Comparison of ENCODE assay signal across 22 cellular contexts in the genomic region with DNA sequence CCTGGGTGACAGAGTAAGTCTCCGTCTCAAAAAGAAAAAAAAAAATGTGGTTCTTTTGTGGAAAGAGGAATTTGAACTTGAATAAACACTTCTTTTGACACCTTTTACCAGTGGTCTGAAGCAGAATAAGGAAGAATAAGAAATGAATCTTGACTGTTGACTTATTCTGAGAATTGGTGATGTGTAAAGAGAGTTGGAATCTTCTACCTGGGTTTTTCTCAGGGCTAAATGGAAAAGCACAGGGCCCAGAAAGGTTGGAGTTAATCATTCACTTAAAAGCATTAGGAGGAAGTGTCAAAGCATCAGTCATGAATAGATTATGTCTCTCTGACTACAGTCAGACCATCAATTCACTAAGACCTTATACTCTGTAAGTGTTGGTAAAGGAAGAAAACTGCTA. TPM values are rescaled to one million over a fixed set of nuclear protein-coding genes. Genes with fewer than 3 reads are reported as not detected.
DNase-seq lines count a peak whose midpoint lies in the region; ATAC-seq, FAIRE-seq and TF ChIP-seq lines count a peak whose summit lies in the region.
"Had no signal": no experiment of that assay in that cellular context is flagged by ENCODE, and none has a peak within 500 bp of the region (broad histone marks: within the 10 kb centered on the region; RNA-seq: fewer than 3 reads in every experiment).

No MANE protein-coding gene starts in this region.

- no peak overlapping the region for H3K27ac ChIP-seq in kidney (ENCODE audit: low read depth in 2 of 2, low read length in 2 of 2)
- H3K27ac ChIP-seq: brain microvascular endothelial cell, C4-2B, colonic mucosa, KMS-11, pancreas, sigmoid colon, upper lobe of right lung had no signal

- peaks cover 26% of the 10 kb centered on the region for H3K4me1 Mint-ChIP-seq in activated CD4-positive, alpha-beta T cell treated with anti-CD3 and anti-CD28 coated beads, Interleukin-2, amount 10 ng/mL, durations not matched to agents 24 days and 14 days
- peaks cover 50% of the 10 kb centered on the region for H3K4me1 Mint-ChIP-seq in stimulated activated naive CD8-positive, alpha-beta T cell treated with anti-CD3 and anti-CD28 coated beads, Interleukin-15, amount 100 ng/mL, for 72 hours

- ATAC-seq in HG03354 (IDR thresholded peaks at IDR 0.05; ENCODE audit: poor library complexity, severe bottlenecking, unreplicated experiment), result peak; percentile 54
- ATAC-seq in stimulated activated naive CD8-positive, alpha-beta T cell treated with anti-CD3 and anti-CD28 coated beads, Interleukin-15, amount 100 ng/mL, for 72 hours, result peak; percentile 29
- ATAC-seq: natural killer cell treated with Interleukin-12 subunit alpha and Interleukin-12 subunit beta and Interleukin-15 and Interleukin-18, amount 100 ng/mL, for 72 hours; upper lobe of right lung had no signal

- no peaks in the 10 kb centered on the region for H3K36me3 Mint-ChIP-seq in activated CD4-positive, alpha-beta T cell treated with anti-CD3 and anti-CD28 coated beads, Interleukin-2, amount 10 ng/mL, durations not matched to agents 24 days and 14 days (ENCODE audit: low read depth)
- H3K36me3 Mint-ChIP-seq: activated naive CD8-positive, alpha-beta T cell treated with anti-CD3 and anti-CD28 coated beads, Interleukin-2, amount 10 ng/mL, durations not matched to agents 7 days and 5 days; natural killer cell treated with Interleukin-12 subunit alpha and Interleukin-12 subunit beta and Interleukin-15 and Interleukin-18, amount 100 ng/mL, for 72 hours had no signal

- no peak overlapping the region for H3K4me3 ChIP-seq in kidney (ENCODE audit: low read length in 2 of 2)
- H3K4me3 ChIP-seq: colonic mucosa, pancreas, sigmoid colon, upper lobe of right lung had no signal

- peaks cover 2% of the 10 kb centered on the region for H3K27me3 Mint-ChIP-seq in activated CD4-positive, alpha-beta T cell treated with anti-CD3 and anti-CD28 coated beads, Interleukin-2, amount 10 ng/mL, durations not matched to agents 24 days and 14 days
- H3K27me3 Mint-ChIP-seq in stimulated activated naive CD8-positive, alpha-beta T cell treated with anti-CD3 and anti-CD28 coated beads, Interleukin-15, amount 100 ng/mL, for 72 hours, result no peaks in the 10 kb centered on the region
- H3K27me3 Mint-ChIP-seq: activated naive CD8-positive, alpha-beta T cell treated with anti-CD3 and anti-CD28 coated beads, Interleukin-2, amount 10 ng/mL, durations not matched to agents 7 days and 5 days; natural killer cell treated with Interleukin-12 subunit alpha and Interleukin-12 subunit beta and Interleukin-15 and Interleukin-18, amount 100 ng/mL, for 72 hours had no signal

- TF ChIP-seq CTCF in kidney (IDR thresholded peaks at IDR 0.05; ENCODE audit: borderline replicate concordance, extremely low read depth, insufficient read depth), result no peak

- no peaks in the 10 kb centered on the region for H3K9me3 Mint-ChIP-seq in activated CD4-positive, alpha-beta T cell treated with anti-CD3 and anti-CD28 coated beads, Interleukin-2, amount 10 ng/mL, durations not matched to agents 24 days and 14 days
- H3K9me3 Mint-ChIP-seq in stimulated activated naive CD8-positive, alpha-beta T cell treated with anti-CD3 and anti-CD28 coated beads, Interleukin-15, amount 100 ng/mL, for 72 hours, result no peaks in the 10 kb centered on the region
- H3K9me3 Mint-ChIP-seq: activated naive CD8-positive, alpha-beta T cell treated with anti-CD3 and anti-CD28 coated beads, Interleukin-2, amount 10 ng/mL, durations not matched to agents 7 days and 5 days; natural killer cell treated with Interleukin-12 subunit alpha and Interleukin-12 subunit beta and Interleukin-15 and Interleukin-18, amount 100 ng/mL, for 72 hours had no signal

- H3K9me3 ChIP-seq in kidney (ENCODE audit: control insufficient read depth in 1 of 2, low read length in 2 of 2), result no peaks in the 10 kb centered on the region
- H3K9me3 ChIP-seq: colonic mucosa, pancreas, sigmoid colon, upper lobe of right lung had no signal

- peak overlapping the region; percentile 38 for H3K27ac Mint-ChIP-seq in activated CD4-positive, alpha-beta T cell treated with anti-CD3 and anti-CD28 coated beads, Interleukin-2, amount 10 ng/mL, durations not matched to agents 24 days and 14 days
- H3K27ac Mint-ChIP-seq in stimulated activated naive CD8-positive, alpha-beta T cell treated with anti-CD3 and anti-CD28 coated beads, Interleukin-15, amount 100 ng/mL, for 72 hours, result peak overlapping the region in 1 of 2 donors; percentile 59
- H3K27ac Mint-ChIP-seq: activated naive CD8-positive, alpha-beta T cell treated with anti-CD3 and anti-CD28 coated beads, Interleukin-2, amount 10 ng/mL, durations not matched to agents 7 days and 5 days; natural killer cell treated with Interleukin-12 subunit alpha and Interleukin-12 subunit beta and Interleukin-15 and Interleukin-18, amount 100 ng/mL, for 72 hours had no signal

- H3K36me3 ChIP-seq in kidney (ENCODE audit: control insufficient read depth in 1 of 2, insufficient read depth in 2 of 2, low read length in 2 of 2), result no peaks in the 10 kb centered on the region
- H3K36me3 ChIP-seq: brain microvascular endothelial cell, colonic mucosa, pancreas, upper lobe of right lung had no signal

- intact Hi-C loops in activated CD4-positive, alpha-beta T cell treated with anti-CD3 and anti-CD28 coated beads, Interleukin-2, amount 10 ng/mL, durations not matched to agents 24 days and 14 days (cut with micrococcal nuclease), result no loop called here
- intact Hi-C loops in kidney (cut with DNase I), result no loop called here

- peak; percentile 19 for FAIRE-seq in kidney (lab: Jason Lieb, UNC)
- FAIRE-seq: G401.6, keratinocyte, pancreas had no signal

- peak; percentile 48 for DNase-seq in activated CD4-positive, alpha-beta T cell treated with anti-CD3 and anti-CD28 coated beads, Interleukin-2, amount 10 ng/mL, durations not matched to agents 24 days and 14 days
- no peak for DNase-seq in activated CD4-positive, alpha-beta T cell treated with anti-CD3 and anti-CD28 coated beads, Interleukin-2, amount 50 U/mL, for 1 hour
- DNase-seq in kidney, result no peak
- no peak for DNase-seq in stimulated activated naive CD8-positive, alpha-beta T cell treated with anti-CD3 and anti-CD28 coated beads, Interleukin-15, amount 100 ng/mL, for 72 hours
- no peak for DNase-seq in SKM-1 (lab: John Stamatoyannopoulos, UW; ENCODE audit: unreplicated experiment)
- DNase-seq in NCI-H510A (lab: John Stamatoyannopoulos, UW), result no peak
- DNase-seq in mesenteric fat pad (ENCODE audit: low spot score), result no peak
- DNase-seq: activated naive CD8-positive, alpha-beta T cell treated with anti-CD3 and anti-CD28 coated beads, Interleukin-2, amount 10 ng/mL, durations not matched to agents 7 days and 5 days; brain microvascular endothelial cell; colonic mucosa; hippocampal formation; NCI-H2029; NCI-H446 treated with DMSO at 0.1 percent for 48 hours; pancreas; sigmoid colon; upper lobe of right lung had no signal

- no peak overlapping the region for H3K9ac ChIP-seq in kidney (ENCODE audit: low read length in 2 of 2)
- H3K9ac ChIP-seq: KMS-11 had no signal

- no peak overlapping the region for H3K4me3 Mint-ChIP-seq in activated CD4-positive, alpha-beta T cell treated with anti-CD3 and anti-CD28 coated beads, Interleukin-2, amount 10 ng/mL, durations not matched to agents 24 days and 14 days
- H3K4me3 Mint-ChIP-seq in stimulated activated naive CD8-positive, alpha-beta T cell treated with anti-CD3 and anti-CD28 coated beads, Interleukin-15, amount 100 ng/mL, for 72 hours, result no peak overlapping the region
- H3K4me3 Mint-ChIP-seq: activated naive CD8-positive, alpha-beta T cell treated with anti-CD3 and anti-CD28 coated beads, Interleukin-2, amount 10 ng/mL, durations not matched to agents 7 days and 5 days; natural killer cell treated with Interleukin-12 subunit alpha and Interleukin-12 subunit beta and Interleukin-15 and Interleukin-18, amount 100 ng/mL, for 72 hours had no signal

- H3K4me1 ChIP-seq in kidney (ENCODE audit: control insufficient read depth in 1 of 2, insufficient read depth in 1 of 2, low read depth in 1 of 2, low read length in 2 of 2), result no peaks in the 10 kb centered on the region
- H3K4me1 ChIP-seq: colonic mucosa, pancreas, sigmoid colon, upper lobe of right lung had no signal

RNA-seq across cellular contexts. Expression of gene PNMA1, which starts 13.9 kb away (rescaled TPM):
- 29.7 and 30.4 TPM in 2 replicates for total RNA-seq in activated CD4-positive, alpha-beta T cell treated with anti-CD3 and anti-CD28 coated beads, Interleukin-2, amount 10 ng/mL, durations not matched to agents 24 days and 14 days
- 53.1 TPM for total RNA-seq in kidney
- 34.6 TPM for polyA plus RNA-seq in kidney (ENCODE audit: insufficient read depth, low read depth, low replicate concordance)
- total RNA-seq in mesenteric fat pad, result 49.3 TPM

RNA-seq across cellular contexts. Expression of gene DNAL1, which starts 55.5 kb away (rescaled TPM):
- total RNA-seq in activated CD4-positive, alpha-beta T cell treated with anti-CD3 and anti-CD28 coated beads, Interleukin-2, amount 10 ng/mL, durations not matched to agents 24 days and 14 days, result 6.6 and 6.8 TPM in 2 replicates
- total RNA-seq in kidney (32.3 TPM), mesenteric fat pad (19.5 TPM)
- polyA plus RNA-seq in kidney (ENCODE audit: insufficient read depth, low read depth, low replicate concordance), result 9.3 TPM
